Comparison of ENCODE assay signal across 29 cellular contexts in genomic region chr1:247366926-247367325, GRCh38.
"Had no signal": no experiment of that assay in that cellular context is flagged by ENCODE, and none has a peak within 500 bp of the region (broad histone marks: within the 10 kb centered on the region; RNA-seq: fewer than 3 reads in every experiment).

No MANE protein-coding gene starts in this region.

- H3K9me3 Mint-ChIP-seq: stimulated activated effector memory CD8-positive, alpha-beta T cell treated with anti-CD3 and anti-CD28 coated beads, Interleukin-12 subunit alpha, Interleukin-12 subunit beta, amount 100 ng/mL, for 72 hours; type B pancreatic cell had no signal

- H3K9me3 ChIP-seq: suprapubic skin, testis, thoracic aorta, thyroid gland, tibial artery, tibial nerve, transverse colon, upper lobe of left lung, upper lobe of right lung, uterus, vagina had no signal

- H3K4me3 ChIP-seq: stomach, suprapubic skin, testis, thoracic aorta, thyroid gland, tibial artery, tibial nerve, transverse colon, upper lobe of left lung, upper lobe of right lung, uterus, vagina had no signal

- H3K36me3 Mint-ChIP-seq: stimulated activated effector memory CD8-positive, alpha-beta T cell treated with anti-CD3 and anti-CD28 coated beads, Interleukin-12 subunit alpha, Interleukin-12 subunit beta, amount 100 ng/mL, for 72 hours; type B pancreatic cell had no signal

- H3K27me3 Mint-ChIP-seq: type B pancreatic cell had no signal

- H3K4me3 Mint-ChIP-seq: stimulated activated effector memory CD8-positive, alpha-beta T cell treated with anti-CD3 and anti-CD28 coated beads, Interleukin-12 subunit alpha, Interleukin-12 subunit beta, amount 100 ng/mL, for 72 hours; stimulated activated memory B cell treated with anti-CD40 and anti-IgM and Interleukin-4, amounts not matched to agents 10 μg/mL and 1 μg/mL and 100 μg/mL, for 72 hours; stimulated activated naive B cell treated with anti-CD40 and anti-IgM and Interleukin-4, amounts not matched to agents 10 μg/mL and 1 μg/mL and 100 μg/mL, for 72 hours; stimulated activated naive CD8-positive, alpha-beta T cell treated with anti-CD3 and anti-CD28 coated beads, Interleukin-15, amount 100 ng/mL, for 72 hours; stimulated activated naive CD8-positive, alpha-beta T cell treated with anti-CD3 and anti-CD28 coated beads, Interleukin-15, Interleukin-2, amounts not matched to agents 100 ng/mL and 50 ng/mL, for 24 hours; type B pancreatic cell had no signal

- FAIRE-seq: urothelium cell line had no signal

- H3K36me3 ChIP-seq: stomach, suprapubic skin, thoracic aorta, thyroid gland, tibial artery, tibial nerve, transverse colon, upper lobe of left lung, upper lobe of right lung, uterus, vagina had no signal

- H3K27ac ChIP-seq: stomach, suprapubic skin, thoracic aorta, thyroid gland, tibial artery, tibial nerve, transverse colon, upper lobe of left lung, upper lobe of right lung, vagina had no signal

- H3K4me1 ChIP-seq: suprapubic skin, testis, thyroid gland, transverse colon, upper lobe of left lung, upper lobe of right lung, uterus had no signal

- ATAC-seq: stimulated activated effector memory CD8-positive, alpha-beta T cell treated with anti-CD3 and anti-CD28 coated beads, Interleukin-12 subunit alpha, Interleukin-12 subunit beta, amount 100 ng/mL, for 72 hours; stimulated activated memory B cell treated with anti-CD40 and anti-IgM and Interleukin-4, amounts not matched to agents 10 μg/mL and 1 μg/mL and 100 μg/mL, for 72 hours; stimulated activated naive B cell treated with anti-CD40 and anti-IgM and Interleukin-4, amounts not matched to agents 10 μg/mL and 1 μg/mL and 100 μg/mL, for 72 hours; stimulated activated naive CD8-positive, alpha-beta T cell treated with anti-CD3 and anti-CD28 coated beads, Interleukin-15, amount 100 ng/mL, for 72 hours; stimulated activated naive CD8-positive, alpha-beta T cell treated with anti-CD3 and anti-CD28 coated beads, Interleukin-15, Interleukin-2, amounts not matched to agents 100 U/mL and 50 U/mL, for 24 hours had no signal

- H3K27ac Mint-ChIP-seq: stimulated activated effector memory CD8-positive, alpha-beta T cell treated with anti-CD3 and anti-CD28 coated beads, Interleukin-12 subunit alpha, Interleukin-12 subunit beta, amount 100 ng/mL, for 72 hours; stimulated activated memory B cell treated with anti-CD40 and anti-IgM and Interleukin-4, amounts not matched to agents 10 μg/mL and 1 μg/mL and 100 μg/mL, for 72 hours; stimulated activated naive B cell treated with anti-CD40 and anti-IgM and Interleukin-4, amounts not matched to agents 10 μg/mL and 1 μg/mL and 100 μg/mL, for 72 hours; stimulated activated naive CD8-positive, alpha-beta T cell treated with anti-CD3 and anti-CD28 coated beads, Interleukin-15, amount 100 ng/mL, for 72 hours; type B pancreatic cell had no signal

- DNase-seq: stimulated activated CD4-positive, alpha-beta T cell treated with anti-CD3 and anti-CD28 coated beads, Interleukin-2, amount 100 ng/mL, for 48 hours; stimulated activated CD4-positive, alpha-beta T cell treated with anti-CD3 and anti-CD28 coated beads, Interleukin-4, amount 100 ng/mL, for 1 hour; stimulated activated CD4-positive, alpha-beta T cell treated with anti-CD3 and anti-CD28 coated beads, Interleukin-4, amount 100 ng/mL, for 24 hours; stimulated activated CD4-positive, alpha-beta T cell treated with anti-CD3 and anti-CD28 coated beads, Interleukin-4, amount 100 ng/mL, for 4 hours; stimulated activated CD8-positive, alpha-beta memory T cell treated with anti-CD3 and anti-CD28 coated beads, Interleukin-4, amount 100 ng/mL, for 48 hours; stimulated activated naive B cell treated with anti-CD40 and anti-IgM and Interleukin-4, amounts not matched to agents 10 μg/mL and 1 μg/mL and 100 μg/mL, for 72 hours; stimulated activated naive CD4-positive, alpha-beta T cell; stimulated activated naive CD4-positive, alpha-beta T cell treated with Interleukin-2 at 50 U/mL for 16 hours; stimulated activated naive CD8-positive, alpha-beta T cell treated with anti-CD3 and anti-CD28 coated beads, Interleukin-15, amount 100 ng/mL, for 72 hours; stimulated activated naive CD8-positive, alpha-beta T cell treated with anti-CD3 and anti-CD28 coated beads, Interleukin-15, Interleukin-2, amounts not matched to agents 100 U/mL and 50 U/mL, for 24 hours; stomach; substantia nigra; testis; thyroid gland; tibial artery; transverse colon; trophoblast cell; upper lobe of left lung; upper lobe of right lung; uterus had no signal

- H3K27me3 ChIP-seq: suprapubic skin, testis, thyroid gland, tibial nerve, upper lobe of right lung, uterus, vagina had no signal

- H3K4me1 Mint-ChIP-seq: stimulated activated effector memory CD8-positive, alpha-beta T cell treated with anti-CD3 and anti-CD28 coated beads, Interleukin-12 subunit alpha, Interleukin-12 subunit beta, amount 100 ng/mL, for 72 hours; stimulated activated naive CD8-positive, alpha-beta T cell treated with anti-CD3 and anti-CD28 coated beads, Interleukin-15, amount 100 ng/mL, for 72 hours had no signal
